Comparison of ENCODE assay signal across 8 cellular contexts in the genomic region with DNA sequence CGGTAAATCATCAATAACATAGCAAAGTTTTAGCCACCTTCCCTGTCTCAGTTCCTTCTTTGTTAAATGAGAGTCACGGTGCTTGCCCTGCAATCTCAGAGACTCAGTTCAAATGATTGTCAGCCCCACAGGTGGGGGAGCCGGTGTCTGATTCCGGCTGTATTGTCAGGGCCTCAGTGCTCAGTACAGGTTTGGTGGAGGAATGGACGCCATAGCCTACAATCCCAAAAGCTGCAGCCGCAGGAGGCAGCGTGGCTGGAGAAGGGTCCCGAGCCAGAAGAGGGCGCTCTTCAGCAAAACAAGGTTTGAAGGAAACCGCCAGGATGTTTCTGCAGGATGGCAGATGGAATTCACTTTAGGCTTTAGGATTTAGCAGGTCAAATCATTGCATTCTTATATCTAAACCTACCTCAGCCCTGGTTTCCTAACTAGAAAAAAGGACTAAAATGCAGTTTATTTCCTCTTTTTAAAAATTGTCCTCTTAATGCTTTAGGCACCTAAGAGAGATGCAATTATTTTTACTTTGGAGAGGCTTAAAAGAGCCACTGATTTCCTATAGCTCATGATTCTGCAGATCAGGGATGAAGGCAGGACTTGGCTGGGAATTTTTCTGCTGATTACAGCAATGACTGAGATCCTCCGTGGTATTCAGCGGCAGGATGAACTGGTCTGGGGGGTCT. TPM values are rescaled to one million over a fixed set of nuclear protein-coding genes. Genes with fewer than 3 reads are reported as not detected.
A peak's percentile ranks its signal among the peaks of the same experiment; 100 is the strongest.
DNase-seq lines count a peak whose midpoint lies in the region; ATAC-seq and TF ChIP-seq lines count a peak whose summit lies in the region.

No MANE protein-coding gene starts in this region.

- intact Hi-C loops in MCF 10A (cut with micrococcal nuclease): loop anchor here (1.0 to 10.0 kb wide), 5 partner anchors 145 to 363 kb away; no protein-coding TSS in a partner anchor

- H3K27ac ChIP-seq in AG04450 (ENCODE audit: low read depth, low read length) (no peak overlapping the region), GM23338 (ENCODE audit: low read depth) (peak overlapping the region; percentile 17; the same call in 1 of the 2 replicates), VCaP (no peak overlapping the region; the same call in 1 of the 2 replicates)

- no peak overlapping the region for H3K4me3 Mint-ChIP-seq in GM23338
- no peak overlapping the region for H3K4me3 Mint-ChIP-seq in MCF 10A (ENCODE audit: unreplicated experiment)
- H3K4me3 Mint-ChIP-seq in immature natural killer cell: no peak overlapping the region

- no peaks in the 10 kb centered on the region for H3K9me3 ChIP-seq in AG04450 (ENCODE audit: control insufficient read depth, insufficient read depth, low read length)

- CTCF ChIA-PET in AG04450 (lab: Charles Lee) (interaction anchor here (0.6 to 9.2 kb wide), 18 partner anchors 8 to 675 kb away, joined by 3 to 155 read pairs (median 4); no protein-coding TSS in a partner anchor), MCF 10A (lab: Yijun Ruan, JAX) (interaction anchor here (0.5 to 10.6 kb wide), 24 partner anchors 11 to 342 kb away, joined by 3 to 177 read pairs (median 4); a partner anchor contains a TSS)

- H3K27me3 ChIP-seq in AG04450 (ENCODE audit: control insufficient read depth, insufficient read depth, low read length): no peaks in the 10 kb centered on the region
- no peaks in the 10 kb centered on the region for H3K27me3 ChIP-seq in GM23338 (ENCODE audit: insufficient read depth)

- H3K4me1 ChIP-seq in GM23338 (ENCODE audit: insufficient read depth): peaks cover 3% of the 10 kb centered on the region; the same call in 1 of the 2 replicates

- H3K79me2 ChIP-seq in GM23338 (replicated peaks; ENCODE audit: insufficient read depth): no peaks in the 10 kb centered on the region

- H4K20me1 ChIP-seq in GM23338 (replicated peaks; ENCODE audit: insufficient read depth): no peaks in the 10 kb centered on the region

- TF ChIP-seq CTCF in AG04450 (IDR thresholded peaks at IDR 0.05; ENCODE audit: low read depth, low read length) (peak; percentile 96), GM23338 (conservative IDR thresholded peaks at IDR 0.05; ENCODE audit: low read depth in 2 of 2) (peak; percentile 90 to 96), VCaP (conservative IDR thresholded peaks at IDR 0.05) (peak; percentile 88), MCF 10A (IDR thresholded peaks at IDR 0.05; ENCODE audit: unreplicated experiment) (peak; percentile 85)

- no peaks in the 10 kb centered on the region for H3F3A ChIP-seq in GM23338 (replicated peaks; ENCODE audit: low read depth)

- BruUV-seq in MCF 10A (replicated peaks; lab: Mats Ljungman, UMichigan): no TSS peak

- H3K27me3 Mint-ChIP-seq in GM23338 (ENCODE audit: insufficient read depth, low read depth, poor library complexity) (peaks cover 6% of the 10 kb centered on the region), MCF 10A (ENCODE audit: insufficient read depth, unreplicated experiment) (no peaks in the 10 kb centered on the region), immature natural killer cell (ENCODE audit: low read depth in 3 of 3) (peaks cover 3 to 5% (median 4%) of the 10 kb centered on the region in 3 donors)

- H3K4me2 ChIP-seq in GM23338: no peak overlapping the region

- no peaks in the 10 kb centered on the region for H3K36me3 Mint-ChIP-seq in GM23338 (ENCODE audit: low read depth)
- H3K36me3 Mint-ChIP-seq in MCF 10A (ENCODE audit: insufficient read depth, unreplicated experiment): no peaks in the 10 kb centered on the region
- H3K36me3 Mint-ChIP-seq in immature natural killer cell: no peaks in the 10 kb centered on the region

- H3K27ac Mint-ChIP-seq in GM23338: peak overlapping the region; percentile 1; the same call in 1 of the 2 replicates
- H3K27ac Mint-ChIP-seq in MCF 10A (ENCODE audit: low read depth, unreplicated experiment): peak overlapping the region; percentile 5
- peak overlapping the region in 1 of 6 donors; percentile 22 for H3K27ac Mint-ChIP-seq in immature natural killer cell

- H3K9me3 Mint-ChIP-seq in GM23338: no peaks in the 10 kb centered on the region
- H3K9me3 Mint-ChIP-seq in MCF 10A (ENCODE audit: unreplicated experiment): no peaks in the 10 kb centered on the region
- H3K9me3 Mint-ChIP-seq in immature natural killer cell: no peaks in the 10 kb centered on the region

- peaks cover 25% of the 10 kb centered on the region for H3K4me1 Mint-ChIP-seq in GM23338
- peaks cover 32% of the 10 kb centered on the region for H3K4me1 Mint-ChIP-seq in MCF 10A (ENCODE audit: insufficient read depth, unreplicated experiment)
- H3K4me1 Mint-ChIP-seq in immature natural killer cell: peaks cover 3 to 12% of the 10 kb centered on the region in 2 donors

- H3K4me3 ChIP-seq in AG04450 (ENCODE audit: low read depth, low read length) (no peak overlapping the region), GM23338 (no peak overlapping the region)

- peak overlapping the region; percentile 49; the same call in 1 of the 2 replicates for H2AFZ ChIP-seq in GM23338

- no peaks in the 10 kb centered on the region for H3K36me3 ChIP-seq in GM23338 (ENCODE audit: insufficient read depth)

- DNase-seq in AG04450 (ENCODE audit: low read depth, low spot score) (no peak), GM23338 (ENCODE audit: low spot score) (peak; percentile 96), NCI-H2196 (lab: John Stamatoyannopoulos, UW; ENCODE audit: unreplicated experiment) (peak; percentile 92), MCF 10A (ENCODE audit: unreplicated experiment) (peak; percentile 90), immature natural killer cell (peak; percentile 57 to 60 (median 59))
- peak; percentile 86 for DNase-seq in stimulated activated CD4-positive, alpha-beta T cell treated with anti-CD3 and anti-CD28 coated beads, Interleukin-15, amount 100 ng/mL, for 24 hours

- H3K9me2 ChIP-seq in GM23338 (ENCODE audit: insufficient read depth): no peaks in the 10 kb centered on the region

- POLR2A ChIA-PET in AG04450 (lab: Yijun Ruan, JAX) (no interaction called here), MCF 10A (lab: Yijun Ruan, JAX) (interaction anchor here (0.9 to 2.7 kb wide), 6 partner anchors 112 to 253 kb away, joined by 3 to 12 read pairs (median 4); no protein-coding TSS in a partner anchor)

- ATAC-seq in GM23338 (peak; percentile 74), HG02610 (IDR thresholded peaks at IDR 0.05; ENCODE audit: unreplicated experiment) (no peak)

TF ChIP-seq in GM23338, 12 proteins besides CTCF, POLR2A, EP300 and RAD21 (continues in another document):
- no peak for TF ChIP-seq ZNF331 (CRISPR knock-in tag; IDR thresholded peaks at IDR 0.05; ENCODE audit: low read depth)
- TF ChIP-seq POLR2AphosphoS5 (IDR thresholded peaks at IDR 0.05; ENCODE audit: low read depth): no peak
- no peak for TF ChIP-seq EZH2 (IDR thresholded peaks at IDR 0.05; ENCODE audit: low read depth, unreplicated experiment)
- TF ChIP-seq EZH2phosphoT487 (IDR thresholded peaks at IDR 0.05; ENCODE audit: unreplicated experiment): no peak
- no peak for TF ChIP-seq STAT1 (IDR thresholded peaks at IDR 0.05; ENCODE audit: unreplicated experiment)
- TF ChIP-seq ZNF114 (CRISPR knock-in tag; IDR thresholded peaks at IDR 0.05): no peak

RNA-seq across cellular contexts. Expression of a gene that starts 29.2 kb away (rescaled TPM):
- polyA plus RNA-seq in AG04450 (2011; rRNA removed) (30.6 and 55.8 TPM in 2 replicates), GM23338 (2016; fragmentation: Nextera tagmentation; extraction: Ambion mirVana) (48.6 and 54.8 TPM in 2 replicates), immature natural killer cell (100 to 1,000 TPM; 525 to 765 (median 608) TPM)
- 112 and 193 TPM in 2 replicates for polyA minus RNA-seq in AG04450 (2011; rRNA and poly(A)+ RNA removed)
- 39.7 and 47.3 TPM in 2 replicates for total RNA-seq in GM23338 (2014; rRNA removed; shearing (Covaris generic))
- total RNA-seq in MCF 10A (2022): 73.1 and 139 TPM in 2 replicates
